ENCODE assay signal across 19 cellular contexts in the genomic region with DNA sequence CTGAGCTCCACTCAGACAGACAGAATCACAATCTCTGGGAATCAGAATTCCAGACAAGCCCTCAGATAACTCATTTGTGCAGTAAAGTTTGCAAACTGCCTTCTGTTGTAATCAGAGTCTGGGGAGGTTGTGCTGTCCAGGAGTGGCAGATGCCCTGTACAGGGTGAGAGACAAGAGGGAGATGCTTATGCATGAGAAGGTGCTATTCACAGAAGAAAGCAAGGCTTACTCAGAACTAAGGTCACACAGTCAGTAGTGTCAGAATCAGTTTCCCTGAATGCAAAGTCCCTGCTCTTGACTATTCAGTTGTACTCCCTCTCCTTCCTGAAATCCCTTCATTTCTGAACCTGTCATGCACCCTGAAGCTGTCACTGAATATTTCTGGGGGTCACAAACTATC. TPM values are rescaled to one million over a fixed set of nuclear protein-coding genes. Genes with fewer than 3 reads are reported as not detected.
"Had no signal": no experiment of that assay in that cellular context is flagged by ENCODE, and none has a peak within 500 bp of the region (broad histone marks: within the 10 kb centered on the region; RNA-seq: fewer than 3 reads in every experiment).

No MANE protein-coding gene starts in this region.

- H3K27me3 ChIP-seq: colonic mucosa, gastrocnemius medialis, heart right ventricle, ovary had no signal

- H3K9ac ChIP-seq: neural progenitor cell had no signal

- H3K27ac Mint-ChIP-seq: endodermal cell; naive thymus-derived CD8-positive, alpha-beta T cell; neural progenitor cell; progenitor cell of endocrine pancreas had no signal

- H3K9me3 ChIP-seq: colonic mucosa, gastrocnemius medialis, heart right ventricle, mucosa of descending colon, ovary had no signal

- H3K4me1 ChIP-seq: colonic mucosa, gastrocnemius medialis had no signal

- H3K4me3 ChIP-seq: colonic mucosa, gastrocnemius medialis, heart right ventricle, mucosa of descending colon, neural progenitor cell, ovary had no signal

- H3K4me2 ChIP-seq: neural progenitor cell had no signal

- H3K27ac ChIP-seq: colonic mucosa, gastrocnemius medialis, heart right ventricle, neural progenitor cell, ovary had no signal

- DNase-seq: colonic mucosa; effector CD4-positive, alpha-beta T cell; endodermal cell; gastrocnemius medialis; heart right ventricle; islet precursor cell; mucosa of descending colon; naive thymus-derived CD8-positive, alpha-beta T cell; nucleus accumbens; ovary; right cardiac atrium; small intestine; stimulated activated CD4-positive, alpha-beta T cell treated with anti-CD3 and anti-CD28 coated beads, Interleukin-12 subunit alpha, Interleukin-12 subunit beta, amount 100 ng/mL, for 4 hours; stimulated activated naive CD4-positive, alpha-beta T cell treated with Interleukin-2 at 50 U/mL for 16 hours; trophoblast cell had no signal

- ATAC-seq: gastrocnemius medialis; heart right ventricle; left lobe of liver; mucosa of descending colon; naive thymus-derived CD8-positive, alpha-beta T cell; right cardiac atrium had no signal

- H3K9me3 Mint-ChIP-seq: endodermal cell had no signal

- H3K36me3 Mint-ChIP-seq: neural progenitor cell had no signal

- H3K36me3 ChIP-seq: colonic mucosa, gastrocnemius medialis, heart right ventricle, neural progenitor cell, ovary had no signal

- H3K4me1 Mint-ChIP-seq: naive thymus-derived CD8-positive, alpha-beta T cell had no signal

- H2AFZ ChIP-seq: neural progenitor cell had no signal

- FAIRE-seq: endothelial cell of umbilical vein, small intestine had no signal

- H3K4me3 Mint-ChIP-seq: endodermal cell; naive thymus-derived CD8-positive, alpha-beta T cell; neural progenitor cell had no signal

RNA-seq across cellular contexts. Expression of gene RAB6B, which starts 46.3 kb away (rescaled TPM):
- total RNA-seq: naive thymus-derived CD8-positive, alpha-beta T cell had no signal
